In the genomic region with DNA sequence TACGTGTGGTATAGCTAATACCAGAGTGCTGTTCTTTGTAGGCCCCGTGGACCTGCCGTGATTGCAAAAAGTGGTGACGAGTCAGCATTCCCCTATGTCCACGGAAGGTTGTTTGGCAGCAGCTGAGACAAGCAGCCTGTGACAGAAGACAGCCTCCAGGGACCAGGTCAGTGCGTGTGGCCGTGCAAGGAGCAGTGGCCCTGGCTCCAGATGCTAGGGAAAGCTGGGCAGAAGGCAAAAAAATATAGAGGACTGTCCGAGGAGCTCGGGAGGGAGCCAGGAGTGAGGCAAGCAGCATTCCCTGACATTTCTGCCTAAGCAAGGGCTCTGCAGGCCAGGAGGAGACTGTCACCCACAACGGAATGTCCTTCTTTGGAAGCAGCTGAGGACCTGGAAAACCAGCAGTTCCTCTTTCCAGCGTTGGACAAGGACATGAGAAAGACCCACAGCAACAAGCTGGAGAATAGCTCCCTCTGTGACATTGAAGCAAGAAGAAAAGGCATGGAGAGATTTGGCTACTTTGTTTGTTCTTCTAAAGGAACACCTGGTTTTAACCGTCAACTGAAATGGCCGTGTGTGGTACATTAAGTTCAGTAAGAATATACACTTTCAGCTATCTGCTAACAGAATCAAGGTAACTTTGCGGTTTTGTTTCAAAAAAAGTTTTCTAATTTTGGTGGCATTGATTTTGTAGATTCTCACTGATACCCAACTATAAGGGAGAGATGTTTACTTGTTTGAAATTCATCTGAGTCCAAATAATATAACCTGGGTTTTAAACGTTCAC, we compare ENCODE assay signal across 14 cellular contexts. TPM values are rescaled to one million over a fixed set of nuclear protein-coding genes. Genes with fewer than 3 reads are reported as not detected.
A peak's percentile ranks its signal among the peaks of the same experiment; 100 is the strongest.
DNase-seq lines count a peak whose midpoint lies in the region; ATAC-seq, FAIRE-seq and TF ChIP-seq lines count a peak whose summit lies in the region.
"Had no signal": no experiment of that assay in that cellular context is flagged by ENCODE, and none has a peak within 500 bp of the region (broad histone marks: within the 10 kb centered on the region; RNA-seq: fewer than 3 reads in every experiment).

No MANE protein-coding gene starts in this region.

- peak overlapping the region; percentile 8; the same call in 1 of the 2 replicates for H3K4me2 ChIP-seq in SK-N-SH

- H3K9me3 ChIP-seq in SK-N-SH (no peaks in the 10 kb centered on the region), esophagus muscularis mucosa (no peaks in the 10 kb centered on the region), breast epithelium (no peaks in the 10 kb centered on the region)
- H3K9me3 ChIP-seq: upper lobe of right lung had no signal

- FAIRE-seq in urothelium cell line (lab: Jason Lieb, UNC): peak; percentile 48

- DNase-seq in SK-N-SH: no peak
- no peak for DNase-seq in esophagus muscularis mucosa (ENCODE audit: extremely low spot score)
- DNase-seq in urothelium cell line (ENCODE audit: low spot score): no peak
- no peak for DNase-seq in progenitor cell of endocrine pancreas (ENCODE audit: low spot score, unreplicated experiment)
- no peak for DNase-seq in breast epithelium (ENCODE audit: low spot score in 2 of 2)
- DNase-seq: activated CD8-positive, alpha-beta memory T cell treated with anti-CD3 and anti-CD28 coated beads, Interleukin-2, amount 50 U/mL, for 4 hours; activated naive CD8-positive, alpha-beta T cell treated with anti-CD3 and anti-CD28 coated beads, Interleukin-2, amount 10 ng/mL, durations not matched to agents 7 days and 5 days; CD4-positive, alpha-beta T cell; NCI-H1092 treated with DMSO at 0.1 percent for 48 hours; NCI-H2227 treated with DMSO at 0.1 percent for 48 hours; upper lobe of right lung had no signal

- H3K9ac ChIP-seq in SK-N-SH: no peak overlapping the region

- no peak overlapping the region for H2AFZ ChIP-seq in SK-N-SH (ENCODE audit: low read depth)

- H3K9me3 Mint-ChIP-seq in nephron (no peaks in the 10 kb centered on the region), progenitor cell of endocrine pancreas (ENCODE audit: low read depth) (no peaks in the 10 kb centered on the region)
- H3K9me3 Mint-ChIP-seq: activated naive CD8-positive, alpha-beta T cell treated with anti-CD3 and anti-CD28 coated beads, Interleukin-2, amount 10 ng/mL, durations not matched to agents 7 days and 5 days; CD4-positive, alpha-beta T cell had no signal

- H4K20me1 ChIP-seq in SK-N-SH (ENCODE audit: insufficient read depth): no peaks in the 10 kb centered on the region

- TF ChIP-seq CTCF in SK-N-SH (IDR thresholded peaks at IDR 0.05): no peak
- TF ChIP-seq CTCF in esophagus muscularis mucosa (IDR thresholded peaks at IDR 0.05): no peak
- TF ChIP-seq CTCF in nephron (IDR thresholded peaks at IDR 0.05; ENCODE audit: unreplicated experiment in 3 of 3): no peak
- no peak for TF ChIP-seq CTCF in progenitor cell of endocrine pancreas (IDR thresholded peaks at IDR 0.05; ENCODE audit: unreplicated experiment)
- TF ChIP-seq CTCF in breast epithelium (IDR thresholded peaks at IDR 0.05): no peak

- H3K4me3 ChIP-seq in SK-N-SH (ENCODE audit: low read depth in 2 of 2, low read length in 1 of 2) (no peak overlapping the region), esophagus muscularis mucosa (no peak overlapping the region), breast epithelium (no peak overlapping the region)
- H3K4me3 ChIP-seq: SK-N-MC, upper lobe of right lung had no signal

- H3K27ac Mint-ChIP-seq in nephron (peak overlapping the region in 2 of 3 experiments; percentile 44 to 71), progenitor cell of endocrine pancreas (no peak overlapping the region)
- H3K27ac Mint-ChIP-seq: activated naive CD8-positive, alpha-beta T cell treated with anti-CD3 and anti-CD28 coated beads, Interleukin-2, amount 10 ng/mL, durations not matched to agents 7 days and 5 days had no signal

- ATAC-seq in HG03175 (IDR thresholded peaks at IDR 0.05; ENCODE audit: unreplicated experiment): no peak
- ATAC-seq: upper lobe of right lung had no signal

- POLR2A ChIA-PET in SK-N-SH (lab: Yijun Ruan, JAX): no interaction called here

- TF ChIP-seq RAD21 in SK-N-SH (IDR thresholded peaks at IDR 0.05; ENCODE audit: low read length): no peak

- H3K36me3 ChIP-seq in SK-N-SH (replicated peaks in 1 of 2; ENCODE audit: control insufficient read depth in 1 of 2, insufficient read depth in 2 of 2, low read length in 1 of 2): peaks cover 0 to 3% of the 10 kb centered on the region in 2 experiments
- no peaks in the 10 kb centered on the region for H3K36me3 ChIP-seq in esophagus muscularis mucosa
- H3K36me3 ChIP-seq in breast epithelium: no peaks in the 10 kb centered on the region
- H3K36me3 ChIP-seq: upper lobe of right lung had no signal

- WGBS in SK-N-SH (ENCODE audit: low lambda C conversion rate): 72% methylated on average over 15 of the region's 15 CpGs
- WGBS in esophagus muscularis mucosa: 47% methylated on average over 15 of the region's 15 CpGs

- H3K27ac ChIP-seq in SK-N-SH (ENCODE audit: low read depth in 2 of 2, low read length in 1 of 2) (peak overlapping the region in 1 of 2 experiments; percentile 38; a peak in 2 of 4 replicates), esophagus muscularis mucosa (replicated peaks in 1 of 4) (peak overlapping the region; percentile 1 to 72 (median 50)), breast epithelium (no peak overlapping the region)
- H3K27ac ChIP-seq: SK-N-MC, upper lobe of right lung had no signal

- H3K4me1 ChIP-seq in SK-N-SH (ENCODE audit: control insufficient read depth in 1 of 2, insufficient read depth in 2 of 2, low read depth in 1 of 2, low read length in 1 of 2) (peaks cover 8 to 35% of the 10 kb centered on the region in 2 experiments; a peak in 2 of 4 replicates), esophagus muscularis mucosa (peaks cover 17 to 31% (median 24%) of the 10 kb centered on the region in 4 donors), breast epithelium (peaks cover 0 to 8% of the 10 kb centered on the region in 2 donors)

- CTCF ChIA-PET in SK-N-SH (lab: Yijun Ruan, JAX): interaction anchor here (1.7 kb wide), 1 partner anchor 15 kb away, joined by 4 read pairs; no protein-coding TSS in a partner anchor

- H3K27me3 Mint-ChIP-seq in nephron (ENCODE audit: low read depth): peaks cover 16% of the 10 kb centered on the region
- H3K27me3 Mint-ChIP-seq in progenitor cell of endocrine pancreas: no peaks in the 10 kb centered on the region
- H3K27me3 Mint-ChIP-seq: activated naive CD8-positive, alpha-beta T cell treated with anti-CD3 and anti-CD28 coated beads, Interleukin-2, amount 10 ng/mL, durations not matched to agents 7 days and 5 days; CD4-positive, alpha-beta T cell had no signal

- H3K27me3 ChIP-seq in SK-N-SH (ENCODE audit: insufficient read depth): no peaks in the 10 kb centered on the region
- H3K27me3 ChIP-seq in esophagus muscularis mucosa: no peaks in the 10 kb centered on the region
- H3K27me3 ChIP-seq in breast epithelium: no peaks in the 10 kb centered on the region
- H3K27me3 ChIP-seq: upper lobe of right lung had no signal

- intact Hi-C loops in esophagus muscularis mucosa (cut with DNase I): no loop called here
- intact Hi-C loops in breast epithelium (cut with DNase I; ENCODE audit: low total_unique reads): no loop called here

- peaks cover 24% of the 10 kb centered on the region for H3K79me2 ChIP-seq in SK-N-SH (ENCODE audit: insufficient read depth)

- H3F3A ChIP-seq in SK-N-SH (replicated peaks; ENCODE audit: insufficient read depth): peaks cover 13% of the 10 kb centered on the region

- H3K4me1 Mint-ChIP-seq in nephron: peaks cover 29% of the 10 kb centered on the region
- peaks cover 2% of the 10 kb centered on the region for H3K4me1 Mint-ChIP-seq in progenitor cell of endocrine pancreas (ENCODE audit: low read depth)
- H3K4me1 Mint-ChIP-seq: activated naive CD8-positive, alpha-beta T cell treated with anti-CD3 and anti-CD28 coated beads, Interleukin-2, amount 10 ng/mL, durations not matched to agents 7 days and 5 days had no signal

- TF ChIP-seq POLR2A in esophagus muscularis mucosa (IDR thresholded peaks at IDR 0.05; ENCODE audit: low read depth) (no peak), breast epithelium (IDR thresholded peaks at IDR 0.05) (no peak)

- H3K4me3 Mint-ChIP-seq in nephron (no peak overlapping the region), progenitor cell of endocrine pancreas (ENCODE audit: low read depth) (no peak overlapping the region)
- H3K4me3 Mint-ChIP-seq: activated naive CD8-positive, alpha-beta T cell treated with anti-CD3 and anti-CD28 coated beads, Interleukin-2, amount 10 ng/mL, durations not matched to agents 7 days and 5 days; CD4-positive, alpha-beta T cell had no signal

- H3K36me3 Mint-ChIP-seq in nephron (ENCODE audit: low read depth) (no peaks in the 10 kb centered on the region), progenitor cell of endocrine pancreas (ENCODE audit: insufficient read depth) (no peaks in the 10 kb centered on the region)
- H3K36me3 Mint-ChIP-seq: activated naive CD8-positive, alpha-beta T cell treated with anti-CD3 and anti-CD28 coated beads, Interleukin-2, amount 10 ng/mL, durations not matched to agents 7 days and 5 days had no signal

- no peaks in the 10 kb centered on the region for H3K9me2 ChIP-seq in SK-N-SH

- no peak for TF ChIP-seq EP300 in SK-N-SH (IDR thresholded peaks at IDR 0.05; ENCODE audit: borderline replicate concordance in 1 of 2, low read depth in 1 of 2, low read length in 1 of 2)
- TF ChIP-seq EP300 in esophagus muscularis mucosa (IDR thresholded peaks at IDR 0.05): no peak

TF ChIP-seq in SK-N-SH, 30 proteins besides CTCF, POLR2A, EP300 and RAD21 (continues in another document):
- TF ChIP-seq, protein P1, sequence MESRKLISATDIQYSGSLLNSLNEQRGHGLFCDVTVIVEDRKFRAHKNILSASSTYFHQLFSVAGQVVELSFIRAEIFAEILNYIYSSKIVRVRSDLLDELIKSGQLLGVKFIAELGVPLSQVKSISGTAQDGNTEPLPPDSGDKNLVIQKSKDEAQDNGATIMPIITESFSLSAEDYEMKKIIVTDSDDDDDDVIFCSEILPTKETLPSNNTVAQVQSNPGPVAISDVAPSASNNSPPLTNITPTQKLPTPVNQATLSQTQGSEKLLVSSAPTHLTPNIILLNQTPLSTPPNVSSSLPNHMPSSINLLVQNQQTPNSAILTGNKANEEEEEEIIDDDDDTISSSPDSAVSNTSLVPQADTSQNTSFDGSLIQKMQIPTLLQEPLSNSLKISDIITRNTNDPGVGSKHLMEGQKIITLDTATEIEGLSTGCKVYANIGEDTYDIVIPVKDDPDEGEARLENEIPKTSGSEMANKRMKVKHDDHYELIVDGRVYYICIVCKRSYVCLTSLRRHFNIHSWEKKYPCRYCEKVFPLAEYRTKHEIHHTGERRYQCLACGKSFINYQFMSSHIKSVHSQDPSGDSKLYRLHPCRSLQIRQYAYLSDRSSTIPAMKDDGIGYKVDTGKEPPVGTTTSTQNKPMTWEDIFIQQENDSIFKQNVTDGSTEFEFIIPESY (IDR thresholded peaks at IDR 0.05; ENCODE audit: borderline replicate concordance, low read depth): no peak
- TF ChIP-seq MXI1 (IDR thresholded peaks at IDR 0.05; ENCODE audit: low read depth, low read length) (no peak), RCOR1 (IDR thresholded peaks at IDR 0.05; ENCODE audit: low read length) (no peak)

RNA-seq across cellular contexts. Expression of gene NPAS2, which starts 58.3 kb away (rescaled TPM):
- 40.1 and 58.5 TPM in 2 replicates for polyA plus RNA-seq in SK-N-SH (2012; rRNA removed)
- 36.6 and 46.2 TPM in 2 replicates for polyA plus RNA-seq in SK-N-SH (2012; cell fraction: cytosol; rRNA removed)
- 96.4 and 147 TPM in 2 replicates for polyA plus RNA-seq in SK-N-SH (2012; cell fraction: nucleus; rRNA removed)
- total RNA-seq in esophagus muscularis mucosa (10 to 100 TPM; 14.1 to 45.8 (median 28.1) TPM), progenitor cell of endocrine pancreas (0.84 and 1.00 TPM in 2 replicates), breast epithelium (10 to 100 TPM in 2 of 3 donors, 1 to 10 TPM in 1; 6.2 to 42.3 (median 22.5) TPM)

Comparison
In these comparisons a context has a peak if more than half of its experiments do, and no peak if none do; other contexts are left out.
1. H3K27ac ChIP-seq: peak in esophagus muscularis mucosa (4 of 4); none in breast epithelium (0 of 2).